Comparison of ENCODE assay signal across 17 cellular contexts in genomic region chr4:151475338-151475737, GRCh38.
DNase-seq lines count a peak whose midpoint lies in the region; ATAC-seq, FAIRE-seq and TF ChIP-seq lines count a peak whose summit lies in the region.
"Had no signal": no experiment of that assay in that cellular context is flagged by ENCODE, and none has a peak within 500 bp of the region (broad histone marks: within the 10 kb centered on the region; RNA-seq: fewer than 3 reads in every experiment).

No MANE protein-coding gene starts in this region.

- no peaks in the 10 kb centered on the region for H3K9me3 ChIP-seq in esophagus muscularis mucosa
- H3K9me3 ChIP-seq: HAP-1 had no signal

- H3K9me3 Mint-ChIP-seq in chondrocyte (ENCODE audit: low read depth): no peaks in the 10 kb centered on the region
- no peaks in the 10 kb centered on the region for H3K9me3 Mint-ChIP-seq in nephron progenitor cell
- no peaks in the 10 kb centered on the region for H3K9me3 Mint-ChIP-seq in T-cell

- H3K27ac Mint-ChIP-seq in chondrocyte (ENCODE audit: unreplicated experiment) (peak overlapping the region; percentile 69), nephron progenitor cell (peak overlapping the region; percentile 6), T-cell (no peak overlapping the region)

- POLR2A ChIA-PET in T-cell (lab: Charles Lee): no interaction called here

- no peaks in the 10 kb centered on the region for H3K36me3 Mint-ChIP-seq in chondrocyte (ENCODE audit: low read depth)
- no peaks in the 10 kb centered on the region for H3K36me3 Mint-ChIP-seq in nephron progenitor cell (ENCODE audit: low read depth)
- H3K36me3 Mint-ChIP-seq in T-cell: no peaks in the 10 kb centered on the region

- CTCF ChIA-PET in T-cell (lab: Charles Lee): no interaction called here

- peaks cover 0 to 4% (median 0%) of the 10 kb centered on the region in 4 donors for H3K4me1 ChIP-seq in esophagus muscularis mucosa
- H3K4me1 ChIP-seq: HAP-1 had no signal

- H3K27me3 ChIP-seq in esophagus muscularis mucosa: no peaks in the 10 kb centered on the region

- 64% methylated on average over 3 of the region's 3 CpGs for WGBS in esophagus muscularis mucosa

- H3K4me3 ChIP-seq in esophagus muscularis mucosa: no peak overlapping the region
- H3K4me3 ChIP-seq: HAP-1 had no signal

- intact Hi-C loops in esophagus muscularis mucosa (cut with DNase I): no loop called here

- ATAC-seq in T-cell (replicated peaks in 1 of 4): no peak

- no peak for TF ChIP-seq POLR2A in esophagus muscularis mucosa (IDR thresholded peaks at IDR 0.05; ENCODE audit: low read depth)

- no peak overlapping the region for H3K27ac ChIP-seq in esophagus muscularis mucosa (replicated peaks in 1 of 4)
- H3K27ac ChIP-seq: C4-2B had no signal

- H3K27me3 Mint-ChIP-seq in chondrocyte (ENCODE audit: low read depth): no peaks in the 10 kb centered on the region
- H3K27me3 Mint-ChIP-seq in nephron progenitor cell (ENCODE audit: low read depth, poor library complexity): peaks cover 4% of the 10 kb centered on the region
- H3K27me3 Mint-ChIP-seq in T-cell: peaks cover 11 to 20% of the 10 kb centered on the region in 2 donors

- no peaks in the 10 kb centered on the region for H3K36me3 ChIP-seq in esophagus muscularis mucosa
- H3K36me3 ChIP-seq: HAP-1 had no signal

- DNase-seq in A172 (ENCODE audit: low spot score) (peak; percentile 23), HTR-8/SVneo (ENCODE audit: insufficient read length, low spot score) (no peak), chondrocyte (ENCODE audit: low spot score) (no peak), nephron progenitor cell (no peak), esophagus muscularis mucosa (ENCODE audit: extremely low spot score) (no peak), T-helper 2 cell (no peak), T-cell (no peak)
- DNase-seq in activated naive CD4-positive, alpha-beta T cell treated with Interleukin-2 at 50 U/mL for 16 hours: no peak
- DNase-seq: KG1, NCI-H1092, NCI-H1694, SIG-M5 had no signal

- no peak for TF ChIP-seq CTCF in chondrocyte (IDR thresholded peaks at IDR 0.05)
- no peak for TF ChIP-seq CTCF in nephron progenitor cell (IDR thresholded peaks at IDR 0.05)
- TF ChIP-seq CTCF in esophagus muscularis mucosa (IDR thresholded peaks at IDR 0.05): no peak

- H3K4me3 Mint-ChIP-seq in chondrocyte (ENCODE audit: unreplicated experiment) (no peak overlapping the region), nephron progenitor cell (no peak overlapping the region), T-cell (no peak overlapping the region)

- H3K4me1 Mint-ChIP-seq in chondrocyte (ENCODE audit: low read depth) (peaks cover 12% of the 10 kb centered on the region), nephron progenitor cell (no peaks in the 10 kb centered on the region), T-cell (no peaks in the 10 kb centered on the region)

- FAIRE-seq in HTR-8/SVneo (lab: Jason Lieb, UNC): peak; percentile 20
- FAIRE-seq: A204.1, GM18507, RCC 7860 had no signal

- TF ChIP-seq EP300 in esophagus muscularis mucosa (IDR thresholded peaks at IDR 0.05): no peak

Comparison
In these comparisons a context has a peak if more than half of its experiments do, and no peak if none do; other contexts are left out.
1. H3K27ac Mint-ChIP-seq: peak in chondrocyte (single experiment) and nephron progenitor cell (single experiment); none in T-cell (0 of 2).